ENCODE assay signal across 25 cellular contexts in genomic region chr2:234640657-234641056, GRCh38.
"Had no signal": no experiment of that assay in that cellular context is flagged by ENCODE, and none has a peak within 500 bp of the region (broad histone marks: within the 10 kb centered on the region; RNA-seq: fewer than 3 reads in every experiment).

No MANE protein-coding gene starts in this region.

- H3K4me1 Mint-ChIP-seq: activated B cell treated with CpG ODN at 0.5 μM for 24 hours; stimulated activated effector memory CD8-positive, alpha-beta T cell treated with anti-CD3 and anti-CD28 coated beads, Interleukin-12 subunit alpha, Interleukin-12 subunit beta, amount 100 ng/mL, for 72 hours had no signal

- H3K36me3 Mint-ChIP-seq: stimulated activated effector memory CD8-positive, alpha-beta T cell treated with anti-CD3 and anti-CD28 coated beads, Interleukin-12 subunit alpha, Interleukin-12 subunit beta, amount 100 ng/mL, for 72 hours had no signal

- H3K4me3 ChIP-seq: hepatocyte, lower lobe of right lung, sigmoid colon, thoracic aorta had no signal

- H3K9me3 Mint-ChIP-seq: natural killer cell treated with Interleukin-12 subunit alpha and Interleukin-12 subunit beta and Interleukin-15 and Interleukin-18, amount 100 ng/mL, for 72 hours had no signal

- DNase-seq: activated B cell treated with CpG ODN at 0.5 μM for 24 hours; activated naive CD4-positive, alpha-beta T cell treated with Interleukin-2 at 50 U/mL for 16 hours; activated T-cell treated with anti-CD3 and anti-CD28 coated beads for 4 hours; activated T-cell treated with anti-CD3 and anti-CD28 coated beads, Interleukin-2, amount 50 U/mL, for 72 hours; aorta; caudate nucleus; cortex of kidney; effector memory CD8-positive, alpha-beta T cell; lower lobe of right lung; mesendoderm; posterior cingulate gyrus; sigmoid colon; small intestine; stimulated activated CD4-positive, alpha-beta T cell treated with anti-CD3 and anti-CD28 coated beads, Interleukin-4, amount 100 ng/mL, for 24 hours; T-helper 2 cell; trophoblast cell had no signal

- H3K27ac Mint-ChIP-seq: activated B cell treated with CpG ODN at 0.5 μM for 24 hours; activated naive CD8-positive, alpha-beta T cell; activated T-cell treated with anti-CD3 and anti-CD28 coated beads, Interleukin-2, amount 50 U/mL, for 72 hours; brain; effector memory CD8-positive, alpha-beta T cell; natural killer cell treated with Interleukin-12 subunit alpha and Interleukin-12 subunit beta and Interleukin-15 and Interleukin-18, amount 100 ng/mL, for 72 hours; stimulated activated effector memory CD8-positive, alpha-beta T cell treated with anti-CD3 and anti-CD28 coated beads, Interleukin-12 subunit alpha, Interleukin-12 subunit beta, amount 100 ng/mL, for 72 hours; stimulated activated naive CD8-positive, alpha-beta T cell treated with anti-CD3 and anti-CD28 coated beads, Interleukin-15, Interleukin-2, amounts not matched to agents 100 ng/mL and 50 ng/mL, for 24 hours had no signal

- H3K4me3 Mint-ChIP-seq: activated B cell treated with CpG ODN at 0.5 μM for 24 hours; activated naive CD8-positive, alpha-beta T cell; activated T-cell treated with anti-CD3 and anti-CD28 coated beads, Interleukin-2, amount 50 U/mL, for 72 hours; brain; effector memory CD8-positive, alpha-beta T cell; natural killer cell treated with Interleukin-12 subunit alpha and Interleukin-12 subunit beta and Interleukin-15 and Interleukin-18, amount 100 ng/mL, for 72 hours; stimulated activated effector memory CD8-positive, alpha-beta T cell treated with anti-CD3 and anti-CD28 coated beads, Interleukin-12 subunit alpha, Interleukin-12 subunit beta, amount 100 ng/mL, for 72 hours; stimulated activated naive CD8-positive, alpha-beta T cell treated with anti-CD3 and anti-CD28 coated beads, Interleukin-15, Interleukin-2, amounts not matched to agents 100 ng/mL and 50 ng/mL, for 24 hours had no signal

- ATAC-seq: activated T-cell treated with anti-CD3 and anti-CD28 coated beads, Interleukin-2, amount 50 U/mL, for 72 hours; effector memory CD8-positive, alpha-beta T cell; esophagus mucosa; left lobe of liver; lower lobe of right lung; natural killer cell treated with Interleukin-12 subunit alpha and Interleukin-12 subunit beta and Interleukin-15 and Interleukin-18, amount 100 ng/mL, for 72 hours; stimulated activated effector memory CD8-positive, alpha-beta T cell treated with anti-CD3 and anti-CD28 coated beads, Interleukin-12 subunit alpha, Interleukin-12 subunit beta, amount 100 ng/mL, for 72 hours had no signal
